ENCODE assay signal across 1 cellular context in genomic region chr17:42312285-42313130, GRCh38.
TF ChIP-seq lines count a peak whose summit lies in the region.

No MANE protein-coding gene starts in this region.

TF ChIP-seq in HEK293, 187 proteins besides CTCF, POLR2A, EP300 and RAD21 (continued from another document):
- TF ChIP-seq ZSCAN30 (tag by site-specific recombination; IDR thresholded peaks at IDR 0.05), result 0 out of 2 replicates have a peak, but pooled peaks have one; percentile 41
- TF ChIP-seq ZNF366 (tag by site-specific recombination; conservative IDR thresholded peaks at IDR 0.05), result no peak
- TF ChIP-seq KLF8 (tag by site-specific recombination; IDR thresholded peaks at IDR 0.05), result peak; percentile 22; the same call in 1 of the 2 replicates
- TF ChIP-seq ZNF701 (tag by site-specific recombination; IDR thresholded peaks at IDR 0.05), result no peak
- no peak for TF ChIP-seq ZNF138 (tag by site-specific recombination; IDR thresholded peaks at IDR 0.05; ENCODE audit: borderline replicate concordance)
- 0 out of 2 replicates have a peak, but pooled peaks have one; percentile 60 for TF ChIP-seq KLF17 (tag by site-specific recombination; IDR thresholded peaks at IDR 0.05)
- no peak for TF ChIP-seq KLF9 (tag by site-specific recombination; IDR thresholded peaks at IDR 0.05; ENCODE audit: low read depth)
- 0 out of 2 replicates have a peak, but pooled peaks have one; percentile 65 for TF ChIP-seq ZNF660 (tag by site-specific recombination; IDR thresholded peaks at IDR 0.05)
- no peak for TF ChIP-seq ZNF645 (tag by site-specific recombination; IDR thresholded peaks at IDR 0.05)
- no peak for TF ChIP-seq IKZF3 (tag by site-specific recombination; IDR thresholded peaks at IDR 0.05)
- TF ChIP-seq ZNF600 (tag by site-specific recombination; IDR thresholded peaks at IDR 0.05), result peak; percentile 72
- TF ChIP-seq ZNF2 (tag by site-specific recombination; IDR thresholded peaks at IDR 0.05), result 0 out of 2 replicates have a peak, but pooled peaks have one; percentile 44
- no peak for TF ChIP-seq ZSCAN16 (tag by site-specific recombination; IDR thresholded peaks at IDR 0.05)
- no peak for TF ChIP-seq MEIS1 (CRISPR knock-in tag; IDR thresholded peaks at IDR 0.05; ENCODE audit: borderline replicate concordance)
- no peak for TF ChIP-seq PRDM1 (tag by site-specific recombination; IDR thresholded peaks at IDR 0.05)
- TF ChIP-seq KLF16 (tag by site-specific recombination; IDR thresholded peaks at IDR 0.05), result no peak
- no peak for TF ChIP-seq KLF7 (tag by site-specific recombination; IDR thresholded peaks at IDR 0.05; ENCODE audit: borderline replicate concordance)
- TF ChIP-seq YY2 (tag by site-specific recombination; IDR thresholded peaks at IDR 0.05), result no peak
- no peak for TF ChIP-seq HOXD13 (CRISPR knock-in tag; IDR thresholded peaks at IDR 0.05; ENCODE audit: borderline replicate concordance)
- no peak for TF ChIP-seq ZNF311 (tag by site-specific recombination; IDR thresholded peaks at IDR 0.05; ENCODE audit: borderline replicate concordance)
- 0 out of 2 replicates have a peak, but pooled peaks have one; percentile 14 for TF ChIP-seq SCRT2 (tag by site-specific recombination; IDR thresholded peaks at IDR 0.05)
- TF ChIP-seq ZFP37 (tag by site-specific recombination; IDR thresholded peaks at IDR 0.05), result no peak
- no peak for TF ChIP-seq GFI1B (tag by site-specific recombination; IDR thresholded peaks at IDR 0.05)
- no peak for TF ChIP-seq ZNF274 (IDR thresholded peaks at IDR 0.05; ENCODE audit: low read length)
- TF ChIP-seq ZNF274 (tag by site-specific recombination; IDR thresholded peaks at IDR 0.05; ENCODE audit: borderline replicate concordance), result no peak
- no peak for TF ChIP-seq BCL11A (tag by site-specific recombination; IDR thresholded peaks at IDR 0.05; ENCODE audit: low read depth)
- TF ChIP-seq ZNF692 (tag by site-specific recombination; IDR thresholded peaks at IDR 0.05), result no peak
